Comparison of ENCODE assay signal across 11 cellular contexts in the genomic region with DNA sequence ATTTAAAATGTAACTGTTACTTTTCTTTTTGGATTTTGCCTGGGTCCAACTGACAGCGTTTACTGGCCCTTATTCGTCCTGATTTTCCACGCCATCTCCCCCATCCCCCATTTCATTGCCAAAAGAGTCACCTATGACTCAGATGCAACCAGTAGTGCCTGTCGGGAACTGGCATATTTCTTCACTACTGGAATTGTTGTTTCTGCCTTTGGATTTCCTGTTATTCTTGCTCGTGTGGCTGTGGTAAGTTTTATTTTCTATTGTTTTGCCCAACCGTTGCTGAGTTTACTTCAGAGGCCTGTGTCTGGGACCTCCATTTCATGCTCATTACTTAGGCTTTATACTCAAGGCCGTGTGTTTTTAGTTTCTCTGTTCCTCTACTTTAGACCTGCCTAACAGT. TPM values are rescaled to one million over a fixed set of nuclear protein-coding genes. Genes with fewer than 3 reads are reported as not detected.
DNase-seq lines count a peak whose midpoint lies in the region; ATAC-seq and TF ChIP-seq lines count a peak whose summit lies in the region.
"Had no signal": no experiment of that assay in that cellular context is flagged by ENCODE, and none has a peak within 500 bp of the region (broad histone marks: within the 10 kb centered on the region; RNA-seq: fewer than 3 reads in every experiment).

No MANE protein-coding gene starts in this region.

- no peak overlapping the region for H2AFZ ChIP-seq in PC-9

- peaks cover 24% of the 10 kb centered on the region for H3F3A ChIP-seq in PC-9 (ENCODE audit: insufficient read depth, low read depth)

- H3K27me3 Mint-ChIP-seq in CD14-positive monocyte (ENCODE audit: low read depth in 3 of 3) = no peaks in the 10 kb centered on the region
- H3K27me3 Mint-ChIP-seq: activated CD4-positive, alpha-beta T cell treated with anti-CD3 and anti-CD28 coated beads, Interleukin-2, amount 10 ng/mL, durations not matched to agents 7 days and 5 days had no signal

- peak overlapping the region; percentile 27 for H3K4me2 ChIP-seq in PC-9

- DNase-seq in CD14-positive monocyte (ENCODE audit: low spot score) (no peak), PC-9 (peak; percentile 55 to 75), omental fat pad (ENCODE audit: low spot score) (no peak), NCI-H510A (lab: John Stamatoyannopoulos, UW) (no peak), GM19238 (ENCODE audit: insufficient read length, low spot score) (no peak), NCI-H774 (lab: John Stamatoyannopoulos, UW) (no peak), UCSD-AML1 (lab: John Stamatoyannopoulos, UW; ENCODE audit: unreplicated experiment) (no peak)
- DNase-seq: activated CD4-positive, alpha-beta T cell treated with anti-CD3 and anti-CD28 coated beads, Interleukin-2, amount 10 ng/mL, durations not matched to agents 7 days and 5 days; NCI-H524 treated with DMSO at 0.1 percent for 48 hours; testis had no signal

- peaks cover 0 to 2% (median 0%) of the 10 kb centered on the region in 7 donors for H3K9me3 Mint-ChIP-seq in CD14-positive monocyte
- H3K9me3 Mint-ChIP-seq: activated CD4-positive, alpha-beta T cell treated with anti-CD3 and anti-CD28 coated beads, Interleukin-2, amount 10 ng/mL, durations not matched to agents 7 days and 5 days had no signal

- no peaks in the 10 kb centered on the region for H3K9me3 ChIP-seq in PC-9 (ENCODE audit: insufficient read depth, low read depth)
- H3K9me3 ChIP-seq: testis had no signal

- intact Hi-C loops in CD14-positive monocyte (cut with micrococcal nuclease) = loop anchor here (10.0 kb wide), 3 partner anchors 185 to 375 kb away; no protein-coding TSS in a partner anchor
- intact Hi-C loops in PC-9 (cut with micrococcal nuclease; ENCODE audit: unreplicated experiment) = loop anchor here (1.0 kb wide), 1 partner anchor 183 kb away; no protein-coding TSS in a partner anchor

- peaks cover 17% of the 10 kb centered on the region for H3K79me2 ChIP-seq in PC-9 (ENCODE audit: low read depth)

- BruUV-seq in PC-9 (replicated peaks; lab: Mats Ljungman, UMichigan) = no TSS peak

- H3K36me3 ChIP-seq in PC-9 (ENCODE audit: low read depth) = peaks cover 44% of the 10 kb centered on the region

- H3K27ac ChIP-seq in PC-9 = peak overlapping the region; percentile 67

- H3K4me3 Mint-ChIP-seq in CD14-positive monocyte = peak overlapping the region in 1 of 2 donors; percentile 46
- H3K4me3 Mint-ChIP-seq: activated CD4-positive, alpha-beta T cell treated with anti-CD3 and anti-CD28 coated beads, Interleukin-2, amount 10 ng/mL, durations not matched to agents 7 days and 5 days had no signal

- TF ChIP-seq CTCF in CD14-positive monocyte (IDR thresholded peaks at IDR 0.05) (no peak), PC-9 (conservative IDR thresholded peaks at IDR 0.05) (no peak), omental fat pad (IDR thresholded peaks at IDR 0.05) (no peak)

- POLR2A ChIA-PET in PC-9 (lab: Charles Lee; ENCODE audit: unreplicated experiment) = interaction anchor here (0.6 kb wide), 1 partner anchor 237 kb away, joined by 4 read pairs; no protein-coding TSS in a partner anchor

- H3K27ac Mint-ChIP-seq in CD14-positive monocyte = peak overlapping the region; percentile 52 to 85 (median 72)
- H3K27ac Mint-ChIP-seq: activated CD4-positive, alpha-beta T cell treated with anti-CD3 and anti-CD28 coated beads, Interleukin-2, amount 10 ng/mL, durations not matched to agents 7 days and 5 days had no signal

- ATAC-seq in esophagus mucosa (peak; percentile 86), omental fat pad (ENCODE audit: low FRiP score) (peak; percentile 46)

- H3K27me3 ChIP-seq in PC-9 (ENCODE audit: insufficient read depth, low read depth) = no peaks in the 10 kb centered on the region
- H3K27me3 ChIP-seq: testis had no signal

- H3K9me2 ChIP-seq in PC-9 (ENCODE audit: insufficient read depth) = no peaks in the 10 kb centered on the region

- H3K4me1 Mint-ChIP-seq in CD14-positive monocyte = peaks cover 21% of the 10 kb centered on the region

- H3K36me3 Mint-ChIP-seq in CD14-positive monocyte = peaks cover 73 to 76% of the 10 kb centered on the region in 2 donors

- no peaks in the 10 kb centered on the region for H4K20me1 ChIP-seq in PC-9 (ENCODE audit: insufficient read depth)

- H3K4me1 ChIP-seq in PC-9 (replicated peaks; ENCODE audit: insufficient read depth) = peaks cover 36% of the 10 kb centered on the region
- H3K4me1 ChIP-seq: testis had no signal

- H3K4me3 ChIP-seq in PC-9 = peak overlapping the region; percentile 10; the same call in 1 of the 2 replicates
- H3K4me3 ChIP-seq: testis had no signal

- CTCF ChIA-PET in PC-9 (lab: Charles Lee) = no interaction called here

RNA-seq across cellular contexts. Expression of a gene that starts 9.3 kb away (rescaled TPM):
- polyA plus RNA-seq in CD14-positive monocyte = 1 to 10 TPM; 1.0 to 3.0 TPM
- total RNA-seq in PC-9 (2021) (20.6 and 34.8 TPM in 2 replicates), esophagus mucosa (2.4 TPM), omental fat pad (10 to 100 TPM; 10.3 to 43.3 (median 21.5) TPM)

RNA-seq across cellular contexts. Expression of a gene that starts 9.3 kb away (rescaled TPM):
- 10 to 100 TPM; 74.7 to 75.0 TPM for polyA plus RNA-seq in CD14-positive monocyte
- total RNA-seq in PC-9 (2021) = 80.1 and 113 TPM in 2 replicates
- total RNA-seq in esophagus mucosa = 42.1 TPM
- total RNA-seq in omental fat pad = 100 to 1,000 TPM in 1 of 4 donors, 10 to 100 TPM in 3; 61.1 to 123 (median 75.1) TPM

Comparison
In these comparisons a context has a peak if more than half of its experiments do, and no peak if none do; other contexts are left out.
1. DNase-seq: peak in PC-9 (2 of 2); none in CD14-positive monocyte (single experiment), omental fat pad (single experiment), NCI-H510A (single experiment), GM19238 (single experiment), NCI-H774 (single experiment) and UCSD-AML1 (single experiment).